In the genomic region with DNA sequence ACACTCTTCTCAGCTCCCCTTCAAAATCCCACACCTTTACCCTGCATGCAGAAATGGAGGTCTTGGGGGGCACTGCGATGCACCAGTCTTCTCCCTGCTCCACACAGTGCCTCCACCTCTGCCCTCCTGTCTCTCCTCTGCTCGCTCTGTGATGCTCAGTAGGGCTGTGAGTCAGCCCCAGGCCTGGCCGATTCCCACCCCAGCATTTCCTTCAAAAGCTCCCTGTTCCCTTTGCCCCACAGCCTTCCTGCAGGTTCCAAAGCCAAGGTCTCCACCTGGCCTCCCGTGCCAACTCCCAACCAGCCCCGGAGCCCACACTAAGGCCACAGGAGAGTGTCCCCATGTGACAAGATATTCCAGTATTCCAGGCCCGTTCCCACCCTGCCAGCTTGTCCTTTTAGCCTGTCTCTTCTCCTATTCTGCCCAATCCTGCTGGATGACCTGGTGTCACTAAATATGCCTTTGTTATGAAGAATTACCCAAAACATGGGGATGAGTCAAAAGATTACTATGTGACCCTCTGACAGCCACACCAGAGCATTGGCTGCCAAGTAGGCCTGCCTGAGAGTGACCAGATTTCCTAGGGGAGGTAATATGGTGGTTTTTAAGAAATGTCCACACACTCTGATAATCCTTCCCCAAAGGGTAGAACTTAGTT, we compare ENCODE assay signal across 18 cellular contexts.
DNase-seq lines count a peak whose midpoint lies in the region; ATAC-seq and TF ChIP-seq lines count a peak whose summit lies in the region.
"Had no signal": no experiment of that assay in that cellular context is flagged by ENCODE, and none has a peak within 500 bp of the region (broad histone marks: within the 10 kb centered on the region; RNA-seq: fewer than 3 reads in every experiment).

No MANE protein-coding gene starts in this region.

- H3K27ac ChIP-seq in coronary artery (no peak overlapping the region), mesenchymal stem cell (ENCODE audit: low read length, poor library complexity, severe bottlenecking) (no peak overlapping the region)
- H3K27ac ChIP-seq: adrenal gland, neural progenitor cell had no signal

- no peak overlapping the region for H2BK15ac ChIP-seq in mesenchymal stem cell (ENCODE audit: low read depth, poor library complexity, severe bottlenecking)

- H3K4me3 Mint-ChIP-seq in Caco-2 (ENCODE audit: unreplicated experiment) (peak overlapping the region; percentile 37), natural killer cell (no peak overlapping the region)
- no peak overlapping the region for H3K4me3 Mint-ChIP-seq in activated CD8-positive, alpha-beta memory T cell treated with anti-CD3 and anti-CD28 coated beads, Interleukin-2, amount 10 ng/mL, durations not matched to agents 7 days and 5 days
- H3K4me3 Mint-ChIP-seq: activated B cell treated with CpG ODN at 0.5 μM for 24 hours, B cell, mesothelial cell of epicardium, neural progenitor cell had no signal

- peak overlapping the region; percentile 8 to 93 for H2BK12ac ChIP-seq in mesenchymal stem cell (ENCODE audit: low read length in 2 of 2)

- DNase-seq in Caco-2 (peak in 1 of 2 experiments; percentile 25), LHCN-M2 (ENCODE audit: low read depth) (peak; percentile 92), coronary artery (ENCODE audit: low spot score) (peak; percentile 64), mesenchymal stem cell (peak; percentile 46), GM13976 (ENCODE audit: low spot score) (no peak), natural killer cell (no peak), HAP-1 (ENCODE audit: low spot score in 2 of 2) (no peak)
- DNase-seq in activated CD8-positive, alpha-beta memory T cell treated with anti-CD3 and anti-CD28 coated beads, Interleukin-2, amount 10 ng/mL, durations not matched to agents 7 days and 5 days, result no peak
- DNase-seq: activated B cell treated with CpG ODN at 0.5 μM for 24 hours; activated effector memory CD4-positive, alpha-beta T cell treated with Interleukin-2 at 50 U/mL for 16 hours; adrenal gland; H7; NCI-H2081 treated with DMSO at 0.1 percent for 48 hours; NCI-H774; retina had no signal

- no TSS peak for BruUV-seq in Caco-2 (replicated peaks; lab: Mats Ljungman, UMichigan)

- H3K27ac Mint-ChIP-seq in Caco-2 (ENCODE audit: unreplicated experiment), result peak overlapping the region; percentile 92
- no peak overlapping the region for H3K27ac Mint-ChIP-seq in natural killer cell
- H3K27ac Mint-ChIP-seq in activated CD8-positive, alpha-beta memory T cell treated with anti-CD3 and anti-CD28 coated beads, Interleukin-2, amount 10 ng/mL, durations not matched to agents 7 days and 5 days, result no peak overlapping the region
- H3K27ac Mint-ChIP-seq: activated B cell treated with CpG ODN at 0.5 μM for 24 hours, B cell, mesothelial cell of epicardium, neural progenitor cell had no signal

- H3K36me3 ChIP-seq in Caco-2 (ENCODE audit: control insufficient read depth, insufficient read depth, low read length) (no peaks in the 10 kb centered on the region), mesenchymal stem cell (ENCODE audit: control insufficient read depth in 1 of 2, insufficient read depth in 2 of 2, low read depth in 1 of 2, low read length in 2 of 2) (no peaks in the 10 kb centered on the region), HAP-1 (replicated peaks) (no peaks in the 10 kb centered on the region)
- H3K36me3 ChIP-seq: adrenal gland, neural progenitor cell had no signal

- ATAC-seq in natural killer cell, result no peak
- no peak for ATAC-seq in activated CD8-positive, alpha-beta memory T cell treated with anti-CD3 and anti-CD28 coated beads, Interleukin-2, amount 10 ng/mL, durations not matched to agents 7 days and 5 days

- peak overlapping the region; percentile 36 for H4K8ac ChIP-seq in mesenchymal stem cell (ENCODE audit: low read length)

- H3K4me3 ChIP-seq in Caco-2 (ENCODE audit: low read depth, low read length), result no peak overlapping the region
- H3K4me3 ChIP-seq in coronary artery, result no peak overlapping the region
- peak overlapping the region in 1 of 2 experiments; percentile 6 for H3K4me3 ChIP-seq in mesenchymal stem cell (ENCODE audit: insufficient read depth in 1 of 2, low read depth in 1 of 2, low read length in 2 of 2)
- H3K4me3 ChIP-seq in HAP-1, result no peak overlapping the region
- H3K4me3 ChIP-seq: adrenal gland, neural progenitor cell had no signal

- H3K4me1 Mint-ChIP-seq in Caco-2 (ENCODE audit: low read depth, unreplicated experiment), result peaks cover 52% of the 10 kb centered on the region
- no peaks in the 10 kb centered on the region for H3K4me1 Mint-ChIP-seq in natural killer cell
- H3K4me1 Mint-ChIP-seq in activated CD8-positive, alpha-beta memory T cell treated with anti-CD3 and anti-CD28 coated beads, Interleukin-2, amount 10 ng/mL, durations not matched to agents 7 days and 5 days, result no peaks in the 10 kb centered on the region
- H3K4me1 Mint-ChIP-seq: activated B cell treated with CpG ODN at 0.5 μM for 24 hours, B cell, mesothelial cell of epicardium, neural progenitor cell had no signal

- H3K4me1 ChIP-seq in Caco-2 (peaks cover 57% of the 10 kb centered on the region), mesenchymal stem cell (ENCODE audit: control insufficient read depth, insufficient read depth, low read depth, low read length) (peaks cover 5% of the 10 kb centered on the region), HAP-1 (no peaks in the 10 kb centered on the region)
- H3K4me1 ChIP-seq: neural progenitor cell had no signal

- no peak overlapping the region for H3K4me2 ChIP-seq in mesenchymal stem cell (ENCODE audit: low read length, poor library complexity, severe bottlenecking)
- H3K4me2 ChIP-seq: neural progenitor cell had no signal

- no peaks in the 10 kb centered on the region for H3K27me3 ChIP-seq in Caco-2 (replicated peaks; ENCODE audit: control insufficient read depth, insufficient read depth, low read length)
- no peaks in the 10 kb centered on the region for H3K27me3 ChIP-seq in mesenchymal stem cell (ENCODE audit: control insufficient read depth in 1 of 2, insufficient read depth in 1 of 2, low read length in 2 of 2)
- no peaks in the 10 kb centered on the region for H3K27me3 ChIP-seq in HAP-1 (ENCODE audit: low read depth)
- H3K27me3 ChIP-seq: adrenal gland had no signal

- H3K9me3 ChIP-seq in Caco-2 (peaks cover 24% of the 10 kb centered on the region), mesenchymal stem cell (ENCODE audit: control insufficient read depth, low read length) (peaks cover 11% of the 10 kb centered on the region), HAP-1 (no peaks in the 10 kb centered on the region)
- H3K9me3 ChIP-seq: adrenal gland had no signal

- peak overlapping the region in 1 of 2 experiments; percentile 54 for H3K18ac ChIP-seq in mesenchymal stem cell (ENCODE audit: low read depth in 1 of 2, low read length in 2 of 2)

- H4K91ac ChIP-seq in mesenchymal stem cell (ENCODE audit: low read length), result peak overlapping the region; percentile 56

- POLR2A ChIA-PET in Caco-2 (lab: Charles Lee), result no interaction called here

- H3K9me3 Mint-ChIP-seq in Caco-2 (ENCODE audit: unreplicated experiment) (peaks cover 17% of the 10 kb centered on the region), natural killer cell (peaks cover 2% of the 10 kb centered on the region in 2 donors)
- H3K9me3 Mint-ChIP-seq in activated CD8-positive, alpha-beta memory T cell treated with anti-CD3 and anti-CD28 coated beads, Interleukin-2, amount 10 ng/mL, durations not matched to agents 7 days and 5 days (ENCODE audit: low read depth), result peaks cover 4% of the 10 kb centered on the region

- 36% methylated on average over 6 of the region's 6 CpGs for WGBS in mesenchymal stem cell

- H2AFZ ChIP-seq in mesenchymal stem cell (ENCODE audit: low read depth, low read length), result no peak overlapping the region
- H2AFZ ChIP-seq: neural progenitor cell had no signal

- CTCF ChIA-PET in Caco-2 (lab: Charles Lee), result interaction anchor here (1.2 kb wide), 1 partner anchor 31 kb away, joined by 5 read pairs; no protein-coding TSS in a partner anchor
- CTCF ChIA-PET in activated CD8-positive, alpha-beta memory T cell treated with anti-CD3 and anti-CD28 coated beads, Interleukin-2, amount 10 ng/mL, durations not matched to agents 7 days and 5 days (lab: Charles Lee), result interaction anchor here (1.4 kb wide), 1 partner anchor 12 kb away, joined by 3 read pairs; no protein-coding TSS in a partner anchor

- no peaks in the 10 kb centered on the region for H3K27me3 Mint-ChIP-seq in Caco-2 (ENCODE audit: insufficient read depth, unreplicated experiment)
- H3K27me3 Mint-ChIP-seq in natural killer cell (ENCODE audit: low read depth in 2 of 2), result peaks cover 6 to 12% of the 10 kb centered on the region in 2 donors
- no peaks in the 10 kb centered on the region for H3K27me3 Mint-ChIP-seq in activated CD8-positive, alpha-beta memory T cell treated with anti-CD3 and anti-CD28 coated beads, Interleukin-2, amount 10 ng/mL, durations not matched to agents 7 days and 5 days

- no peak overlapping the region for H2BK5ac ChIP-seq in mesenchymal stem cell (ENCODE audit: low read depth, low read length, poor library complexity, severe bottlenecking)

- intact Hi-C loops in Caco-2 (cut with micrococcal nuclease; ENCODE audit: unreplicated experiment), result loop anchor here (1.0 kb wide), 4 partner anchors 11 to 208 kb away; no protein-coding TSS in a partner anchor
- intact Hi-C loops in natural killer cell (cut with micrococcal nuclease), result no loop called here

- H3K23ac ChIP-seq in mesenchymal stem cell (ENCODE audit: low read length in 2 of 2), result no peak overlapping the region

- H3K79me1 ChIP-seq in mesenchymal stem cell (replicated peaks; ENCODE audit: low read length, poor library complexity, severe bottlenecking), result no peaks in the 10 kb centered on the region

- no peak overlapping the region for H2AK5ac ChIP-seq in mesenchymal stem cell (ENCODE audit: low read length, severe bottlenecking)

- TF ChIP-seq CTCF in Caco-2 (IDR thresholded peaks at IDR 0.05; ENCODE audit: insufficient read depth in 1 of 2, low read depth in 1 of 2, low read length in 1 of 2, severe bottlenecking in 1 of 2, unreplicated experiment in 1 of 2) (no peak), coronary artery (IDR thresholded peaks at IDR 0.05) (no peak), GM13976 (IDR thresholded peaks at IDR 0.05; ENCODE audit: borderline replicate concordance, control extremely low read depth, extremely low read depth, insufficient read depth, missing control alignments) (no peak), natural killer cell (IDR thresholded peaks at IDR 0.05) (no peak)

- H3K9ac ChIP-seq in mesenchymal stem cell (ENCODE audit: low read length), result no peak overlapping the region
- H3K9ac ChIP-seq: neural progenitor cell had no signal

- in situ Hi-C loops in GM13976 (cut with MboI; ENCODE audit: low sequenced_read_pairs, unreplicated experiment), result loop anchor here (25.0 kb wide), 1 partner anchor 544 kb away; no protein-coding TSS in a partner anchor
- in situ Hi-C loops in HAP-1 (cut with MboI; ENCODE audit: low sequenced_read_pairs), result no loop called here

- no peak overlapping the region for H2BK120ac ChIP-seq in mesenchymal stem cell (ENCODE audit: low read depth, low read length)

- H3K36me3 Mint-ChIP-seq in Caco-2 (ENCODE audit: insufficient read depth, unreplicated experiment) (peaks cover 17% of the 10 kb centered on the region), natural killer cell (no peaks in the 10 kb centered on the region)
- H3K36me3 Mint-ChIP-seq in activated CD8-positive, alpha-beta memory T cell treated with anti-CD3 and anti-CD28 coated beads, Interleukin-2, amount 10 ng/mL, durations not matched to agents 7 days and 5 days, result no peaks in the 10 kb centered on the region
- H3K36me3 Mint-ChIP-seq: mesothelial cell of epicardium had no signal

- peak overlapping the region in 1 of 2 experiments; percentile 15 for H3K4ac ChIP-seq in mesenchymal stem cell (ENCODE audit: low read depth in 1 of 2, low read length in 2 of 2)

- no peak overlapping the region for H3K14ac ChIP-seq in mesenchymal stem cell (ENCODE audit: low read length in 2 of 2)

Comparison
In these comparisons a context has a peak if more than half of its experiments do, and no peak if none do; other contexts are left out.
1. DNase-seq: peak in LHCN-M2 (single experiment), coronary artery (single experiment) and mesenchymal stem cell (single experiment); none in GM13976 (single experiment), natural killer cell (single experiment), activated CD8-positive, alpha-beta memory T cell treated with anti-CD3 and anti-CD28 coated beads, Interleukin-2, amount 10 ng/mL, durations not matched to agents 7 days and 5 days (single experiment) and HAP-1 (0 of 2).